In genomic region chr9:124297915-124298645, GRCh38 we compare ENCODE assay signal across 1 cellular context.
TF ChIP-seq lines count a peak whose summit lies in the region.

No MANE protein-coding gene starts in this region.

TF ChIP-seq in GM23338, 12 proteins besides CTCF, POLR2A, EP300 and RAD21 (continued from another document):
- TF ChIP-seq ZNF462 (CRISPR knock-in tag; IDR thresholded peaks at IDR 0.05) (no peak), JUNB (IDR thresholded peaks at IDR 0.05; ENCODE audit: unreplicated experiment) (no peak)
TF ChIP-seq in GM23338: peak in this region for 0.
